In genomic region chr6:6365242-6365641, GRCh38 we compare ENCODE assay signal across 8 cellular contexts. TPM values are rescaled to one million over a fixed set of nuclear protein-coding genes. Genes with fewer than 3 reads are reported as not detected.
"Had no signal": no experiment of that assay in that cellular context is flagged by ENCODE, and none has a peak within 500 bp of the region (broad histone marks: within the 10 kb centered on the region; RNA-seq: fewer than 3 reads in every experiment).

No MANE protein-coding gene starts in this region.

- H3K36me3 ChIP-seq: HAP-1 had no signal

- H3K27ac ChIP-seq: GM23248 had no signal

- DNase-seq: GM23248, GOT3, H7, H9, HCEC 1CT, HFFc6 had no signal

- H3K4me3 ChIP-seq: GM23248, GM23338, HAP-1 had no signal

- H3K4me1 ChIP-seq: HAP-1 had no signal

- H3K4me2 ChIP-seq: GM23338 had no signal

- H3K9me3 ChIP-seq: HAP-1 had no signal

- H2AFZ ChIP-seq: GM23248, GM23338 had no signal

RNA-seq across cellular contexts. Expression of gene F13A1, which starts 44.8 kb away (rescaled TPM):
- total RNA-seq: GM23248 had no signal
- polyA plus RNA-seq: GM23248 had no signal
